10 cellular contexts compared by ENCODE assay signal in genomic region chrX:1491248-1491647, GRCh38. TPM values are rescaled to one million over a fixed set of nuclear protein-coding genes. Genes with fewer than 3 reads are reported as not detected.
DNase-seq lines count a peak whose midpoint lies in the region; ATAC-seq and TF ChIP-seq lines count a peak whose summit lies in the region.
"Not testable (repeated sequence)": the region's sequence is repeated elsewhere in the genome, so short reads cannot be mapped to it uniquely, and the experiment has no call there.
"Had no signal": no experiment of that assay in that cellular context is flagged by ENCODE, and none has a peak within 500 bp of the region (broad histone marks: within the 10 kb centered on the region; RNA-seq: fewer than 3 reads in every experiment).

No MANE protein-coding gene starts in this region.

- not testable (repeated sequence) for H3K27me3 Mint-ChIP-seq in activated CD4-positive, alpha-beta T cell treated with anti-CD3 and anti-CD28 coated beads, Interleukin-2, amount 10 ng/mL, durations not matched to agents 24 days and 14 days; activated naive CD4-positive, alpha-beta T cell treated with anti-CD3 and anti-CD28 coated beads, Interleukin-2, amount 10 ng/mL, durations not matched to agents 7 days and 5 days; central memory CD8-positive, alpha-beta T cell; naive thymus-derived CD4-positive, alpha-beta T cell
- peaks cover 15% of the 10 kb centered on the region for H3K27me3 Mint-ChIP-seq in progenitor cell of endocrine pancreas

- H3K4me1 Mint-ChIP-seq in activated CD4-positive, alpha-beta T cell treated with anti-CD3 and anti-CD28 coated beads, Interleukin-2, amount 10 ng/mL, durations not matched to agents 24 days and 14 days: peaks cover 33% of the 10 kb centered on the region
- peaks cover 52% of the 10 kb centered on the region for H3K4me1 Mint-ChIP-seq in activated naive CD4-positive, alpha-beta T cell treated with anti-CD3 and anti-CD28 coated beads, Interleukin-2, amount 10 ng/mL, durations not matched to agents 7 days and 5 days
- peaks cover 62% of the 10 kb centered on the region for H3K4me1 Mint-ChIP-seq in central memory CD8-positive, alpha-beta T cell
- H3K4me1 Mint-ChIP-seq in naive thymus-derived CD4-positive, alpha-beta T cell: peaks cover 19 to 55% (median 30%) of the 10 kb centered on the region in 7 donors
- H3K4me1 Mint-ChIP-seq in progenitor cell of endocrine pancreas (ENCODE audit: low read depth): not testable (repeated sequence)

- H3K4me3 ChIP-seq in naive thymus-derived CD4-positive, alpha-beta T cell (ENCODE audit: low read length): not testable (repeated sequence)

- POLR2A ChIA-PET in naive thymus-derived CD4-positive, alpha-beta T cell (lab: Charles Lee): not testable (repeated sequence)

- H3K27ac ChIP-seq in naive thymus-derived CD4-positive, alpha-beta T cell (ENCODE audit: low read depth, low read length): not testable (repeated sequence)

- not testable (repeated sequence) for TF ChIP-seq CTCF in progenitor cell of endocrine pancreas (IDR thresholded peaks at IDR 0.05; ENCODE audit: unreplicated experiment)

- H3K36me3 Mint-ChIP-seq in activated CD4-positive, alpha-beta T cell treated with anti-CD3 and anti-CD28 coated beads, Interleukin-2, amount 10 ng/mL, durations not matched to agents 24 days and 14 days (ENCODE audit: low read depth): peaks cover 46% of the 10 kb centered on the region
- peaks cover 60% of the 10 kb centered on the region for H3K36me3 Mint-ChIP-seq in activated naive CD4-positive, alpha-beta T cell treated with anti-CD3 and anti-CD28 coated beads, Interleukin-2, amount 10 ng/mL, durations not matched to agents 7 days and 5 days
- H3K36me3 Mint-ChIP-seq in central memory CD8-positive, alpha-beta T cell (ENCODE audit: insufficient read depth): peaks cover 76% of the 10 kb centered on the region
- peaks cover 10 to 49% (median 37%) of the 10 kb centered on the region in 5 donors for H3K36me3 Mint-ChIP-seq in naive thymus-derived CD4-positive, alpha-beta T cell
- not testable (repeated sequence) for H3K36me3 Mint-ChIP-seq in progenitor cell of endocrine pancreas (ENCODE audit: insufficient read depth)

- CTCF ChIA-PET in activated naive CD4-positive, alpha-beta T cell treated with anti-CD3 and anti-CD28 coated beads, Interleukin-2, amount 10 ng/mL, durations not matched to agents 7 days and 5 days (lab: Charles Lee); naive thymus-derived CD4-positive, alpha-beta T cell (lab: Charles Lee): not testable (repeated sequence)

- H3K36me3 ChIP-seq in naive thymus-derived CD4-positive, alpha-beta T cell (ENCODE audit: control insufficient read depth in 2 of 3, insufficient read depth in 3 of 3, low read length in 3 of 3): peaks cover 26 to 51% (median 28%) of the 10 kb centered on the region in 3 experiments

- H3K27me3 ChIP-seq in naive thymus-derived CD4-positive, alpha-beta T cell (ENCODE audit: control insufficient read depth in 2 of 2, insufficient read depth in 2 of 2, low read length in 2 of 2): not testable (repeated sequence)

- H3K9me3 ChIP-seq in naive thymus-derived CD4-positive, alpha-beta T cell (ENCODE audit: control insufficient read depth in 2 of 3, low read length in 3 of 3): not testable (repeated sequence)

- not testable (repeated sequence) for H3K9me3 Mint-ChIP-seq in activated CD4-positive, alpha-beta T cell treated with anti-CD3 and anti-CD28 coated beads, Interleukin-2, amount 10 ng/mL, durations not matched to agents 24 days and 14 days; activated naive CD4-positive, alpha-beta T cell treated with anti-CD3 and anti-CD28 coated beads, Interleukin-2, amount 10 ng/mL, durations not matched to agents 7 days and 5 days; progenitor cell of endocrine pancreas (ENCODE audit: low read depth)
- peaks cover 12% of the 10 kb centered on the region for H3K9me3 Mint-ChIP-seq in central memory CD8-positive, alpha-beta T cell
- peaks cover 0 to 20% (median 3%) of the 10 kb centered on the region in 11 donors for H3K9me3 Mint-ChIP-seq in naive thymus-derived CD4-positive, alpha-beta T cell

- H3K27ac Mint-ChIP-seq in activated CD4-positive, alpha-beta T cell treated with anti-CD3 and anti-CD28 coated beads, Interleukin-2, amount 10 ng/mL, durations not matched to agents 24 days and 14 days: peak overlapping the region; percentile 63
- peak overlapping the region; percentile 60 for H3K27ac Mint-ChIP-seq in activated naive CD4-positive, alpha-beta T cell treated with anti-CD3 and anti-CD28 coated beads, Interleukin-2, amount 10 ng/mL, durations not matched to agents 7 days and 5 days
- H3K27ac Mint-ChIP-seq in central memory CD8-positive, alpha-beta T cell (ENCODE audit: low read depth): peak overlapping the region; percentile 61
- peak overlapping the region in 8 of 9 donors; percentile 6 to 90 (median 68) for H3K27ac Mint-ChIP-seq in naive thymus-derived CD4-positive, alpha-beta T cell
- peak overlapping the region; percentile 69 for H3K27ac Mint-ChIP-seq in progenitor cell of endocrine pancreas

- DNase-seq in activated CD4-positive, alpha-beta T cell treated with anti-CD3 and anti-CD28 coated beads, Interleukin-2, amount 10 ng/mL, durations not matched to agents 24 days and 14 days; activated naive CD4-positive, alpha-beta T cell treated with anti-CD3 and anti-CD28 coated beads, Interleukin-2, amount 10 ng/mL, durations not matched to agents 7 days and 5 days; central memory CD8-positive, alpha-beta T cell (ENCODE audit: low spot score in 2 of 2); naive thymus-derived CD4-positive, alpha-beta T cell; progenitor cell of endocrine pancreas (ENCODE audit: low spot score, unreplicated experiment): not testable (repeated sequence)
- DNase-seq in activated CD8-positive, alpha-beta memory T cell treated with anti-CD3 and anti-CD28 coated beads, Interleukin-2, amount 50 U/mL, for 48 hours: peak; percentile 1

- peak; percentile 2 for ATAC-seq in HG03565 (IDR thresholded peaks at IDR 0.05; ENCODE audit: unreplicated experiment)
- ATAC-seq in central memory CD8-positive, alpha-beta T cell (replicated peaks; ENCODE audit: extremely low read depth, poor library complexity, severe bottlenecking); naive thymus-derived CD4-positive, alpha-beta T cell: not testable (repeated sequence)

- H3K4me3 Mint-ChIP-seq in activated CD4-positive, alpha-beta T cell treated with anti-CD3 and anti-CD28 coated beads, Interleukin-2, amount 10 ng/mL, durations not matched to agents 24 days and 14 days; activated naive CD4-positive, alpha-beta T cell treated with anti-CD3 and anti-CD28 coated beads, Interleukin-2, amount 10 ng/mL, durations not matched to agents 7 days and 5 days; naive thymus-derived CD4-positive, alpha-beta T cell; progenitor cell of endocrine pancreas (ENCODE audit: low read depth): not testable (repeated sequence)
- peak overlapping the region; percentile 4 for H3K4me3 Mint-ChIP-seq in central memory CD8-positive, alpha-beta T cell

- not testable (repeated sequence) for H3K4me1 ChIP-seq in naive thymus-derived CD4-positive, alpha-beta T cell (ENCODE audit: control insufficient read depth in 2 of 2, insufficient read depth in 2 of 2, low read length in 2 of 2)

- intact Hi-C loops in activated CD4-positive, alpha-beta T cell treated with anti-CD3 and anti-CD28 coated beads, Interleukin-2, amount 10 ng/mL, durations not matched to agents 24 days and 14 days (cut with micrococcal nuclease): not testable (repeated sequence)
- intact Hi-C loops in naive thymus-derived CD4-positive, alpha-beta T cell (cut with micrococcal nuclease): loop anchor here in 1 of 2 donors (5.0 kb wide), 1 partner anchor 39 kb away; the partner anchor contains the start of gene ASMTL

RNA-seq across cellular contexts. Expression of gene ASMTL, which starts 38.5 kb away (rescaled TPM):
- total RNA-seq in activated CD4-positive, alpha-beta T cell treated with anti-CD3 and anti-CD28 coated beads, Interleukin-2, amount 10 ng/mL, durations not matched to agents 24 days and 14 days: 44.5 and 46.6 TPM in 2 replicates
- total RNA-seq in naive thymus-derived CD4-positive, alpha-beta T cell: 10 to 100 TPM; 30.9 to 50.0 (median 41.7) TPM
- 10 to 100 TPM; 41.0 to 46.0 TPM for polyA plus RNA-seq in naive thymus-derived CD4-positive, alpha-beta T cell
- 24.5 and 26.2 TPM in 2 replicates for total RNA-seq in progenitor cell of endocrine pancreas

RNA-seq across cellular contexts. Expression of gene P2RY8, which starts 45.7 kb away (rescaled TPM):
- total RNA-seq in activated CD4-positive, alpha-beta T cell treated with anti-CD3 and anti-CD28 coated beads, Interleukin-2, amount 10 ng/mL, durations not matched to agents 24 days and 14 days: 19.1 and 19.5 TPM in 2 replicates
- 100 to 1,000 TPM; 109 to 158 (median 122) TPM for total RNA-seq in naive thymus-derived CD4-positive, alpha-beta T cell
- 100 to 1,000 TPM; 221 to 277 TPM for polyA plus RNA-seq in naive thymus-derived CD4-positive, alpha-beta T cell
- not detected in 2 replicates for total RNA-seq in progenitor cell of endocrine pancreas
- total RNA-seq: Calu3, HFFc6 had no signal
- polyA plus RNA-seq: BJ had no signal

Comparison
In these comparisons a context has a peak if more than half of its experiments do, and no peak if none do; other contexts are left out.
1. RNA of gene P2RY8, which starts 45.7 kb away (total RNA-seq): 109 to 158 TPM in naive thymus-derived CD4-positive, alpha-beta T cell and 19.1 to 19.5 TPM in activated CD4-positive, alpha-beta T cell treated with anti-CD3 and anti-CD28 coated beads, Interleukin-2, amount 10 ng/mL, durations not matched to agents 24 days and 14 days; not detected in progenitor cell of endocrine pancreas; every median in the first group is over 10 times any median in the second.
2. Peak in every context shown above with its lines, with median percentiles within 50 percentile points of each other: H3K27ac Mint-ChIP-seq.